ENCODE assay signal across 18 cellular contexts in the genomic region with DNA sequence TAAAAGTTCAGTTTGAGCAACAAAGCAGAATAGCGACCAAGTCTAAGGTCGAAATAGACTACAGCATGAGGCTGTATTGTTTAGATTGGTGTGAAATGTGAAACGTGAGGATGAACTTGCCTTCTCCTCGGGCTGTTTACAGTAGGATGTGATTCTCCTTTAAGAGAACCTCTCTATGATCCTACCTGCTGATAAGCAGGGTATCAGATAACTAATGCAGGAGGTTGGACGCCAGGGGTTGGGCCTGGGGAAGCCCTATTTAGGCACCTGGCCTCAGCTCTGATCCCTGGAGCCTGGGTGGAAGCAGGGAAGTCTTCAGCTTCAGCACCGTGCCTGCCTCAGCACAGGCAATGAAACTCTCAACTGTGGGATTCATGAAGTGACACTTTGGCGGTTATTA. TPM values are rescaled to one million over a fixed set of nuclear protein-coding genes. Genes with fewer than 3 reads are reported as not detected.
DNase-seq lines count a peak whose midpoint lies in the region; ATAC-seq, FAIRE-seq and TF ChIP-seq lines count a peak whose summit lies in the region.
"Had no signal": no experiment of that assay in that cellular context is flagged by ENCODE, and none has a peak within 500 bp of the region (broad histone marks: within the 10 kb centered on the region; RNA-seq: fewer than 3 reads in every experiment).

No MANE protein-coding gene starts in this region.

- H3K79me1 ChIP-seq in trophoblast cell (ENCODE audit: low read length) = peaks cover 2% of the 10 kb centered on the region

- H3K4ac ChIP-seq in trophoblast cell (ENCODE audit: low read depth, low read length) = no peak overlapping the region

- no peak overlapping the region for H3K14ac ChIP-seq in trophoblast cell (ENCODE audit: low read length)

- CTCF ChIA-PET in HEK293T (lab: Yijun Ruan, JAX) = no interaction called here

- H3K4me3 ChIP-seq in bronchial epithelial cell (ENCODE audit: low read depth, low read length) = no peak overlapping the region
- H3K4me3 ChIP-seq in trophoblast cell (ENCODE audit: low read depth, low read length) = no peak overlapping the region
- H3K4me3 ChIP-seq: SJSA1 had no signal

- H2BK120ac ChIP-seq in trophoblast cell (ENCODE audit: insufficient read depth, low read length, poor library complexity) = no peak overlapping the region

- no peak overlapping the region for H3K9ac ChIP-seq in trophoblast cell (ENCODE audit: low read length)

- TF ChIP-seq CTCF in bronchial epithelial cell (IDR thresholded peaks at IDR 0.05; ENCODE audit: insufficient read depth, low read length, severe bottlenecking) = no peak

- H4K8ac ChIP-seq in trophoblast cell (ENCODE audit: low read depth, low read length) = no peak overlapping the region

- H3K18ac ChIP-seq in trophoblast cell (ENCODE audit: low read length) = no peak overlapping the region

- H3K27ac ChIP-seq in trophoblast cell (ENCODE audit: low read depth, low read length) = no peak overlapping the region
- H3K27ac ChIP-seq: neutrophil, SJSA1 had no signal

- peaks cover 6 to 7% of the 10 kb centered on the region in 2 experiments for H3K4me1 ChIP-seq in trophoblast cell (ENCODE audit: control insufficient read depth in 1 of 2, insufficient read depth in 2 of 2, low read length in 2 of 2)
- H3K4me1 ChIP-seq: SJSA1 had no signal

- H2AK5ac ChIP-seq in trophoblast cell (ENCODE audit: low read length) = no peak overlapping the region

- peak overlapping the region; percentile 76 for H2AFZ ChIP-seq in trophoblast cell (ENCODE audit: insufficient read depth, low read length, poor library complexity)

- no peak overlapping the region for H3K23ac ChIP-seq in trophoblast cell (ENCODE audit: low read length)

- no peak for FAIRE-seq in bronchial epithelial cell (lab: Jason Lieb, UNC)
- FAIRE-seq: endometrium had no signal

- POLR2A ChIA-PET in HEK293T (lab: Yijun Ruan, JAX) = no interaction called here

- no peaks in the 10 kb centered on the region for H3K79me2 ChIP-seq in trophoblast cell (ENCODE audit: control insufficient read depth, insufficient read depth, low read length, poor library complexity)

- no peak overlapping the region for H4K12ac ChIP-seq in trophoblast cell (ENCODE audit: low read depth, low read length)

- no peaks in the 10 kb centered on the region for H3K36me3 ChIP-seq in bronchial epithelial cell (ENCODE audit: control insufficient read depth, insufficient read depth, low read length)
- H3K36me3 ChIP-seq in trophoblast cell (ENCODE audit: control insufficient read depth in 1 of 2, insufficient read depth in 2 of 2, low read length in 2 of 2) = no peaks in the 10 kb centered on the region
- H3K36me3 ChIP-seq: neutrophil, SJSA1 had no signal

- no peak overlapping the region for H2BK12ac ChIP-seq in trophoblast cell (ENCODE audit: low read length)

- H4K91ac ChIP-seq in trophoblast cell (ENCODE audit: low read depth, low read length) = no peak overlapping the region

- WGBS in trophoblast cell (ENCODE audit: extremely low coverage, insufficient coverage, insufficient read length) = no CpG with 5 or more reads among the region's 7 CpGs

- H3K9me3 ChIP-seq in trophoblast cell (ENCODE audit: insufficient read depth, low read depth, low read length) = no peaks in the 10 kb centered on the region
- H3K9me3 ChIP-seq: neutrophil, SJSA1 had no signal

- ATAC-seq in GM18907 (IDR thresholded peaks at IDR 0.05; ENCODE audit: unreplicated experiment) (no peak), GM21526 (IDR thresholded peaks at IDR 0.05; ENCODE audit: low FRiP score, unreplicated experiment) (no peak)
- ATAC-seq: activated naive CD4-positive, alpha-beta T cell treated with anti-CD3 and anti-CD28 coated beads, Interleukin-2, amount 50 U/mL, for 72 hours had no signal

- H3K4me2 ChIP-seq in trophoblast cell (ENCODE audit: low read length) = no peak overlapping the region

- H3K27me3 ChIP-seq in bronchial epithelial cell (ENCODE audit: control insufficient read depth, insufficient read depth, low read length) (no peaks in the 10 kb centered on the region), trophoblast cell (ENCODE audit: insufficient read depth, low read length) (no peaks in the 10 kb centered on the region)
- H3K27me3 ChIP-seq: SJSA1 had no signal

- no peak overlapping the region for H2BK5ac ChIP-seq in trophoblast cell (ENCODE audit: low read depth, low read length, poor library complexity)

- DNase-seq in HEK293T (ENCODE audit: extremely low spot score) (peak; percentile 31), NCI-H2171 treated with DMSO at 0.1 percent for 48 hours (lab: John Stamatoyannopoulos, UW) (peak; percentile 86), bronchial epithelial cell (ENCODE audit: low read depth) (peak; percentile 13), trophoblast cell (peak in 1 of 2 donors; percentile 18), cerebellar cortex (ENCODE audit: low spot score) (no peak)
- DNase-seq: activated CD8-positive, alpha-beta memory T cell treated with anti-CD3 and anti-CD28 coated beads, Interleukin-2, amount 50 U/mL, for 4 hours; CD4-positive, alpha-beta T cell; KG1; NCI-H446 treated with DMSO at 0.1 percent for 48 hours had no signal

TF ChIP-seq in HEK293T, 16 proteins besides CTCF, POLR2A, EP300 and RAD21:
- TF ChIP-seq ARNT (IDR thresholded peaks at IDR 0.05) (no peak), HDGF (IDR thresholded peaks at IDR 0.05; ENCODE audit: borderline replicate concordance) (no peak), L3MBTL2 (conservative IDR thresholded peaks at IDR 0.05) (peak; percentile 57), CTBP1 (IDR thresholded peaks at IDR 0.05; ENCODE audit: borderline replicate concordance) (peak; percentile 35; the same call in 1 of the 2 replicates)

RNA-seq across cellular contexts. Expression of gene CRYGD, which starts 11.4 kb away (rescaled TPM):
- total RNA-seq in bronchial epithelial cell = not detected in 2 replicates
- not detected in 2 replicates for polyA plus RNA-seq in trophoblast cell (2013)
- total RNA-seq: activated naive CD4-positive, alpha-beta T cell treated with anti-CD3 and anti-CD28 coated beads, Interleukin-2, amount 50 U/mL, for 72 hours; cardiac septum; CD4-positive, alpha-beta T cell; liver; SJSA1 had no signal
- polyA plus RNA-seq: liver had no signal

RNA-seq across cellular contexts. Expression of gene CRYGC, which starts 16.7 kb away (rescaled TPM):
- not detected in 2 replicates for total RNA-seq in bronchial epithelial cell
- polyA plus RNA-seq in trophoblast cell (2013) = 0.17 and 0.25 TPM in 2 replicates
- total RNA-seq: activated naive CD4-positive, alpha-beta T cell treated with anti-CD3 and anti-CD28 coated beads, Interleukin-2, amount 50 U/mL, for 72 hours; cardiac septum; CD4-positive, alpha-beta T cell; liver; SJSA1; temporal lobe had no signal
- polyA plus RNA-seq: liver had no signal

RNA-seq across cellular contexts. Expression of gene CRYGB, which starts 33.0 kb away (rescaled TPM):
- total RNA-seq in bronchial epithelial cell = not detected in 2 replicates
- not detected in 2 replicates for polyA plus RNA-seq in trophoblast cell (2013)
- total RNA-seq: activated naive CD4-positive, alpha-beta T cell treated with anti-CD3 and anti-CD28 coated beads, Interleukin-2, amount 50 U/mL, for 72 hours; cardiac septum; CD4-positive, alpha-beta T cell; liver; SJSA1; temporal lobe had no signal
- polyA plus RNA-seq: liver had no signal

RNA-seq across cellular contexts. Expression of gene CRYGA, which starts 50.4 kb away (rescaled TPM):
- not detected in 2 replicates for total RNA-seq in bronchial epithelial cell
- not detected in 2 replicates for polyA plus RNA-seq in trophoblast cell (2013)
- total RNA-seq: activated naive CD4-positive, alpha-beta T cell treated with anti-CD3 and anti-CD28 coated beads, Interleukin-2, amount 50 U/mL, for 72 hours; cardiac septum; CD4-positive, alpha-beta T cell; liver; SJSA1; temporal lobe had no signal
- polyA plus RNA-seq: liver had no signal
